Comparison of ENCODE assay signal across 13 cellular contexts in genomic region chr12:124814741-124815613, GRCh38. TPM values are rescaled to one million over a fixed set of nuclear protein-coding genes. Genes with fewer than 3 reads are reported as not detected.
DNase-seq lines count a peak whose midpoint lies in the region; ATAC-seq and FAIRE-seq lines count a peak whose summit lies in the region.
"Had no signal": no experiment of that assay in that cellular context is flagged by ENCODE, and none has a peak within 500 bp of the region (broad histone marks: within the 10 kb centered on the region; RNA-seq: fewer than 3 reads in every experiment).

No MANE protein-coding gene starts in this region.

- intact Hi-C loops in left cardiac atrium (cut with DNase I) = no loop called here
- intact Hi-C loops in cardiac septum (cut with DNase I) = no loop called here

- no peak for FAIRE-seq in GM19239 (lab: Jason Lieb, UNC)

- ATAC-seq in left cardiac atrium (peak; percentile 32 to 45), GM19463 (IDR thresholded peaks at IDR 0.05; ENCODE audit: unreplicated experiment) (no peak)

- DNase-seq in left cardiac atrium (no peak), cardiac septum (ENCODE audit: low spot score) (no peak), NOMO-1 (lab: John Stamatoyannopoulos, UW; ENCODE audit: unreplicated experiment in 2 of 2) (peak; percentile 50 to 68), iris pigment epithelial cell (ENCODE audit: low read depth) (peak; percentile 51), GM19239 (ENCODE audit: insufficient read length, low spot score) (no peak)
- DNase-seq in stimulated activated CD4-positive, alpha-beta T cell treated with anti-CD3 and anti-CD28 coated beads, Interleukin-2, amount 100 ng/mL, for 24 hours = no peak
- no peak for DNase-seq in activated CD4-positive, alpha-beta T cell treated with anti-CD3 and anti-CD28 coated beads, Interleukin-2, amount 50 U/mL, for 4 hours
- DNase-seq: activated CD4-positive, alpha-beta T cell treated with anti-CD3 and anti-CD28 coated beads, Interleukin-2, amount 50 U/mL, for 1 hour; activated effector memory CD4-positive, alpha-beta T cell treated with anti-CD3 and anti-CD28 coated beads, Interleukin-2, amount 50 U/mL, for 16 hours; KG1; NK-92 treated with Interleukin-12 subunit alpha and Interleukin-12 subunit beta, amount 100 ng/mL, for 24 hours; stimulated activated CD4-positive, alpha-beta T cell treated with anti-CD3 and anti-CD28 coated beads, Interleukin-12 subunit alpha, Interleukin-12 subunit beta, amount 100 ng/mL, for 4 hours had no signal

RNA-seq across cellular contexts. Expression of gene SCARB1, which starts 48.7 kb away (rescaled TPM):
- total RNA-seq in left cardiac atrium (10 to 100 TPM; 26.2 to 31.3 TPM), cardiac septum (8.6 TPM)

Comparison
In these comparisons a context has a peak if more than half of its experiments do, and no peak if none do; other contexts are left out.
1. DNase-seq: peak in NOMO-1 (2 of 2) and iris pigment epithelial cell (single experiment); none in left cardiac atrium (single experiment), cardiac septum (single experiment), GM19239 (single experiment), stimulated activated CD4-positive, alpha-beta T cell treated with anti-CD3 and anti-CD28 coated beads, Interleukin-2, amount 100 ng/mL, for 24 hours (0 of 2) and activated CD4-positive, alpha-beta T cell treated with anti-CD3 and anti-CD28 coated beads, Interleukin-2, amount 50 U/mL, for 4 hours (0 of 2).